Comparison of ENCODE assay signal across 22 cellular contexts in genomic region chr1:110040548-110040947, GRCh38. TPM values are rescaled to one million over a fixed set of nuclear protein-coding genes. Genes with fewer than 3 reads are reported as not detected.
DNase-seq lines count a peak whose midpoint lies in the region; ATAC-seq, FAIRE-seq and TF ChIP-seq lines count a peak whose summit lies in the region.
"Had no signal": no experiment of that assay in that cellular context is flagged by ENCODE, and none has a peak within 500 bp of the region (broad histone marks: within the 10 kb centered on the region; RNA-seq: fewer than 3 reads in every experiment).

No MANE protein-coding gene starts in this region.

- 84% methylated on average over 4 of the region's 4 CpGs for WGBS in K562 (ENCODE audit: insufficient coverage, low coverage, missing lambda C conversion rate)

- FAIRE-seq in K562 (lab: Jason Lieb, UNC): no peak
- FAIRE-seq: colon, endometrium, frontal cortex had no signal

- CTCF ChIA-PET in HEK293 (lab: Yijun Ruan, JAX): interaction anchor here (1.1 to 2.4 kb wide), 2 partner anchors 11 to 13 kb away, joined by 6 to 19 read pairs; no protein-coding TSS in a partner anchor
- CTCF ChIA-PET in K562 (lab: Yijun Ruan, JAX; ENCODE audit: low intra/inter-chr PET ratio): no interaction called here

- TF ChIP-seq CTCF in HEK293 (tag by site-specific recombination; IDR thresholded peaks at IDR 0.05): no peak
- no peak for TF ChIP-seq CTCF in K562 (IDR thresholded peaks at IDR 0.05 in 2 of 3, conservative IDR thresholded peaks at IDR 0.05 in 1 of 3; ENCODE audit: insufficient read depth in 2 of 3, low read depth in 1 of 3, low read length in 3 of 3)

- H3K9me1 ChIP-seq in K562 (ENCODE audit: control insufficient read depth, insufficient read depth, low read length): peaks cover 3% of the 10 kb centered on the region

- TF ChIP-seq RAD21 in K562 (CRISPR knock-in tag; conservative IDR thresholded peaks at IDR 0.05 in 1 of 2, IDR thresholded peaks at IDR 0.05 in 1 of 2): no peak

- intact Hi-C loops in K562 (cut with micrococcal nuclease): no loop called here

- no peak for TF ChIP-seq POLR2A in K562 (conservative IDR thresholded peaks at IDR 0.05)

- DNase-seq in CD1c-positive myeloid dendritic cell (ENCODE audit: extremely low spot score) (peak; percentile 24), K562 (ENCODE audit: extremely low read depth in 1 of 4, low spot score in 3 of 4) (no peak), NCI-H1930 (lab: John Stamatoyannopoulos, UW) (no peak), activated gamma-delta T cell (lab: John Stamatoyannopoulos, UW) (no peak)
- DNase-seq in stimulated activated CD4-positive, alpha-beta T cell treated with anti-CD3 and anti-CD28 coated beads, Interleukin-15, amount 100 ng/mL, for 24 hours: peak; percentile 30
- DNase-seq: BE2C, Calu3, left colon, NCI-H1436 treated with DMSO at 0.1 percent for 48 hours, NCI-H345, right cardiac atrium, Right ventricle myocardium superior, T-helper 1 cell, trophoblast cell, WERI-Rb-1 had no signal

- in situ Hi-C loops in K562 (cut with MboI): no loop called here

- H3K79me2 ChIP-seq in K562 (ENCODE audit: control insufficient read depth, insufficient read depth, low read length): peaks cover 19% of the 10 kb centered on the region

- no peaks in the 10 kb centered on the region for H3K27me3 ChIP-seq in K562 (ENCODE audit: control insufficient read depth in 2 of 2, insufficient read depth in 2 of 2, low read length in 2 of 2)
- H3K27me3 ChIP-seq: BE2C had no signal

- POLR2A ChIA-PET in HEK293 (lab: Yijun Ruan, JAX) (no interaction called here), K562 (lab: Yijun Ruan, JAX) (interaction anchor here (1.1 to 18.1 kb wide), 4 partner anchors 4 to 33 kb away, joined by 4 to 200 read pairs (median 102); partner anchors contain the start of gene STRIP1)

- ATAC-seq in K562: no peak
- ATAC-seq in HG02571 (IDR thresholded peaks at IDR 0.05; ENCODE audit: unreplicated experiment): no peak
- ATAC-seq: left colon, right cardiac atrium had no signal

- peaks cover under 1% of the 10 kb centered on the region; the same call in 1 of the 2 replicates for H4K20me1 ChIP-seq in K562 (replicated peaks; ENCODE audit: control insufficient read depth, insufficient read depth, low read length)

- H2AFZ ChIP-seq in K562 (ENCODE audit: low read depth, low read length): no peak overlapping the region

- H3K27ac ChIP-seq in HEK293 (ENCODE audit: extremely low read depth, low read depth, low read length): no peak overlapping the region
- H3K27ac ChIP-seq in K562 (ENCODE audit: extremely low read depth, low read depth, low read length): no peak overlapping the region
- H3K27ac ChIP-seq: WERI-Rb-1 had no signal

- H3K4me2 ChIP-seq in K562 (ENCODE audit: insufficient read depth, low read length): no peak overlapping the region

- H3K9me3 ChIP-seq in HEK293 (ENCODE audit: control insufficient read depth, insufficient read depth, low read depth, low read length) (no peaks in the 10 kb centered on the region), K562 (replicated peaks; ENCODE audit: control insufficient read depth, insufficient read depth, low read depth, low read length) (no peaks in the 10 kb centered on the region)
- H3K9me3 ChIP-seq: BE2C had no signal

- H3K9ac ChIP-seq in K562 (ENCODE audit: insufficient read depth in 1 of 2, low read depth in 2 of 2, low read length in 2 of 2): peak overlapping the region in 1 of 2 experiments; percentile 59; a peak in 1 of 4 replicates

- no peak overlapping the region for H3K4me3 ChIP-seq in HEK293 (ENCODE audit: low read depth, low read length)
- H3K4me3 ChIP-seq in K562: no peak overlapping the region

- peaks cover 13 to 88% of the 10 kb centered on the region in 2 experiments for H3K36me3 ChIP-seq in HEK293 (ENCODE audit: control insufficient read depth in 2 of 2, insufficient read depth in 1 of 2, low read length in 2 of 2)
- H3K36me3 ChIP-seq in K562 (ENCODE audit: control insufficient read depth, insufficient read depth, low read length): peaks cover 90% of the 10 kb centered on the region

- BruUV-seq in K562 (replicated peaks; lab: Mats Ljungman, UMichigan): no TSS peak

- no peak for TF ChIP-seq EP300 in K562 (IDR thresholded peaks at IDR 0.05; ENCODE audit: low read length)

- H3K4me1 ChIP-seq in HEK293 (ENCODE audit: control insufficient read depth, insufficient read depth, low read length) (peaks cover 3% of the 10 kb centered on the region; the same call in 1 of the 2 replicates), K562 (replicated peaks in 1 of 2; ENCODE audit: control insufficient read depth in 2 of 2, insufficient read depth in 2 of 2, low read length in 2 of 2) (peaks cover 0 to 4% of the 10 kb centered on the region in 2 experiments; a peak in 4 of 5 replicates)

TF ChIP-seq in HEK293, 187 proteins besides CTCF, POLR2A, EP300 and RAD21:
- TF ChIP-seq SETDB1 (IDR thresholded peaks at IDR 0.05; ENCODE audit: insufficient read length, low read length): no peak
- peak; percentile 93 for TF ChIP-seq EGR2 (tag by site-specific recombination; IDR thresholded peaks at IDR 0.05; ENCODE audit: low read depth)
- peak; percentile 94 for TF ChIP-seq ZFHX2 (tag by site-specific recombination; conservative IDR thresholded peaks at IDR 0.05)

TF ChIP-seq in K562, 482 proteins besides CTCF, POLR2A, EP300 and RAD21 (continues in another document):
- TF ChIP-seq ATF3 (IDR thresholded peaks at IDR 0.05): 0 out of 2 replicates have a peak, but pooled peaks have one; percentile 28
- TF ChIP-seq ATF3 (CRISPR knock-in tag; conservative IDR thresholded peaks at IDR 0.05): no peak

RNA-seq across cellular contexts. Expression of gene STRIP1, which starts 6.1 kb away (rescaled TPM):
- 216 and 291 TPM in 2 replicates for total RNA-seq in K562 (2011; cell fraction: chromatin; rRNA removed; ENCODE audit: low replicate concordance)
- total RNA-seq in K562 (2011; cell fraction: nucleolus; rRNA removed): 159 and 160 TPM in 2 replicates
- total RNA-seq in K562 (2011; cell fraction: nucleoplasm; rRNA removed): 167 and 180 TPM in 2 replicates
- total RNA-seq in K562 (2014; rRNA removed) (34.2 and 40.1 TPM in 2 replicates), K562 (2014; rRNA removed; fragmentation: Illumina TruSeq; extraction: Trizol) (27.6 and 28.6 TPM in 2 replicates), K562 (2015; rRNA removed; fragmentation: Illumina TruSeq; extraction: Trizol) (29.0 and 30.6 TPM in 2 replicates), K562 (2021) (38.5 and 42.3 TPM in 2 replicates)
- polyA plus RNA-seq in K562 (2011; rRNA removed) (32.6 and 32.8 TPM in 2 replicates), K562 (2014; fragmentation: Illumina TruSeq; extraction: Trizol) (30.6 and 32.2 TPM in 2 replicates), K562 (2014; fragmentation: Nextera tagmentation; extraction: Ambion mirVana) (10 to 100 TPM in 1 of 2 experiments, 1 to 10 TPM in 1; 9.9 to 10.5 TPM), K562 (2014; rRNA removed) (30.4 and 32.0 TPM in 2 replicates)
- polyA plus RNA-seq in K562 (2011; cell fraction: cytosol; rRNA removed): 20.9 and 23.7 TPM in 2 replicates
- 128 and 143 TPM in 2 replicates for polyA plus RNA-seq in K562 (2011; cell fraction: nucleus; rRNA removed)
- 23.1 and 25.5 TPM in 2 replicates for polyA plus RNA-seq in K562 (2012)
- 51.3 and 51.8 TPM in 2 replicates for polyA minus RNA-seq in K562 (2011; rRNA and poly(A)+ RNA removed)
- polyA minus RNA-seq in K562 (2011; cell fraction: cytosol; rRNA and poly(A)+ RNA removed): 16.5 and 21.1 TPM in 2 replicates
- polyA minus RNA-seq in K562 (2011; cell fraction: nucleus; rRNA and poly(A)+ RNA removed): 79.6 and 106 TPM in 2 replicates

RNA-seq across cellular contexts. Expression of gene ALX3, which starts 29.9 kb away (rescaled TPM):
- not detected in 2 replicates for total RNA-seq in K562 (2011; cell fraction: chromatin; rRNA removed; ENCODE audit: low replicate concordance)
- not detected in 2 replicates for total RNA-seq in K562 (2011; cell fraction: nucleolus; rRNA removed)
- total RNA-seq in K562 (2011; cell fraction: nucleoplasm; rRNA removed): not detected in 2 replicates
- total RNA-seq in K562 (2014; rRNA removed) (not detected in 2 replicates), K562 (2014; rRNA removed; fragmentation: Illumina TruSeq; extraction: Trizol) (not detected in 2 replicates), K562 (2015; rRNA removed; fragmentation: Illumina TruSeq; extraction: Trizol) (not detected in 2 replicates), K562 (2021) (not detected in 2 replicates)
- polyA plus RNA-seq in K562 (2011; rRNA removed) (not detected in 2 replicates), K562 (2014; fragmentation: Illumina TruSeq; extraction: Trizol) (not detected in 2 replicates), K562 (2014; fragmentation: Nextera tagmentation; extraction: Ambion mirVana) (not detected), K562 (2014; rRNA removed) (not detected in 2 replicates)
- not detected in 2 replicates for polyA plus RNA-seq in K562 (2011; cell fraction: cytosol; rRNA removed)
- not detected in 2 replicates for polyA plus RNA-seq in K562 (2011; cell fraction: nucleus; rRNA removed)
- not detected in 2 replicates for polyA plus RNA-seq in K562 (2012)
- polyA minus RNA-seq in K562 (2011; rRNA and poly(A)+ RNA removed): not detected in 2 replicates
- not detected in 2 replicates for polyA minus RNA-seq in K562 (2011; cell fraction: cytosol; rRNA and poly(A)+ RNA removed)
- not detected in 2 replicates for polyA minus RNA-seq in K562 (2011; cell fraction: nucleus; rRNA and poly(A)+ RNA removed)
- total RNA-seq: activated T-helper 1 cell treated with anti-CD3 and anti-CD28 coated beads, Interleukin-12 subunit alpha, Interleukin-12 subunit beta, Interleukin-2, Interleukin-4 antibody, amounts not matched to agents 30 ng/mL and 10 ng/mL and 1 ng/mL, durations not matched to agents 14 hours and 24 hours and 36 hours; Calu3; left colon; mononuclear cell; right cardiac atrium; Right ventricle myocardium superior had no signal

RNA-seq across cellular contexts. Expression of gene AHCYL1, which starts 56.0 kb away (rescaled TPM):
- 86.0 and 94.1 TPM in 2 replicates for total RNA-seq in K562 (2011; cell fraction: chromatin; rRNA removed; ENCODE audit: low replicate concordance)
- total RNA-seq in K562 (2011; cell fraction: nucleolus; rRNA removed): 41.9 and 46.3 TPM in 2 replicates
- total RNA-seq in K562 (2011; cell fraction: nucleoplasm; rRNA removed): 65.2 and 107 TPM in 2 replicates
- total RNA-seq in K562 (2014; rRNA removed): 39.8 and 40.1 TPM in 2 replicates
- total RNA-seq in K562 (2014; rRNA removed; fragmentation: Illumina TruSeq; extraction: Trizol): 44.5 and 49.8 TPM in 2 replicates
- total RNA-seq in K562 (2015; rRNA removed; fragmentation: Illumina TruSeq; extraction: Trizol): 40.5 and 40.9 TPM in 2 replicates
- 75.5 and 84.9 TPM in 2 replicates for total RNA-seq in K562 (2021)
- polyA plus RNA-seq in K562 (2011; rRNA removed): 96.4 and 118 TPM in 2 replicates
- polyA plus RNA-seq in K562 (2011; cell fraction: cytosol; rRNA removed): 57.9 and 73.1 TPM in 2 replicates
- polyA plus RNA-seq in K562 (2011; cell fraction: nucleus; rRNA removed): 97.2 and 104 TPM in 2 replicates
- 84.4 and 103 TPM in 2 replicates for polyA plus RNA-seq in K562 (2012)
- polyA plus RNA-seq in K562 (2014; fragmentation: Illumina TruSeq; extraction: Trizol): 75.5 and 83.7 TPM in 2 replicates
- 10 to 100 TPM; 27.3 to 32.9 TPM for polyA plus RNA-seq in K562 (2014; fragmentation: Nextera tagmentation; extraction: Ambion mirVana)
- 53.4 and 56.3 TPM in 2 replicates for polyA plus RNA-seq in K562 (2014; rRNA removed)
- 87.3 and 94.7 TPM in 2 replicates for polyA minus RNA-seq in K562 (2011; rRNA and poly(A)+ RNA removed)
- 52.4 and 62.1 TPM in 2 replicates for polyA minus RNA-seq in K562 (2011; cell fraction: cytosol; rRNA and poly(A)+ RNA removed)
- polyA minus RNA-seq in K562 (2011; cell fraction: nucleus; rRNA and poly(A)+ RNA removed): 32.6 and 50.8 TPM in 2 replicates

Comparison
In these comparisons a context has a peak if more than half of its experiments do, and no peak if none do; other contexts are left out.
1. DNase-seq: peak in CD1c-positive myeloid dendritic cell (single experiment) and stimulated activated CD4-positive, alpha-beta T cell treated with anti-CD3 and anti-CD28 coated beads, Interleukin-15, amount 100 ng/mL, for 24 hours (single experiment); none in K562 (0 of 4), NCI-H1930 (0 of 2) and activated gamma-delta T cell (single experiment).